1 cellular context compared by ENCODE assay signal in genomic region chr19:10403137-10404021, GRCh38.
TF ChIP-seq lines count a peak whose summit lies in the region.

CDC37 (minus strand) TSS chr19:10403542; CDS start chr19:10403479, 63 bp downstream.

TF ChIP-seq in HepG2, 621 proteins besides CTCF, POLR2A, EP300 and RAD21 (continued from another document):
- TF ChIP-seq ZNF746 (CRISPR knock-in tag; IDR thresholded peaks at IDR 0.05) (no peak), ATAD3A (CRISPR knock-in tag; IDR thresholded peaks at IDR 0.05) (no peak), MTA3 (CRISPR knock-in tag; IDR thresholded peaks at IDR 0.05) (no peak), SP4 (CRISPR knock-in tag; IDR thresholded peaks at IDR 0.05) (peak; percentile 89), ZNF230 (CRISPR knock-in tag; IDR thresholded peaks at IDR 0.05) (no peak), HOXA9 (CRISPR knock-in tag; IDR thresholded peaks at IDR 0.05; ENCODE audit: borderline replicate concordance) (no peak), ZNF318 (CRISPR knock-in tag; IDR thresholded peaks at IDR 0.05) (no peak), DMAP1 (CRISPR knock-in tag; IDR thresholded peaks at IDR 0.05) (no peak), SOX6 (IDR thresholded peaks at IDR 0.05) (no peak), SOX6 (CRISPR knock-in tag; IDR thresholded peaks at IDR 0.05) (no peak; the same call in 1 of the 2 replicates), ZNF3 (CRISPR knock-in tag; IDR thresholded peaks at IDR 0.05) (no peak), ONECUT2 (CRISPR knock-in tag; IDR thresholded peaks at IDR 0.05) (no peak), NFYB (CRISPR knock-in tag; IDR thresholded peaks at IDR 0.05) (no peak), MEIS2 (CRISPR knock-in tag; IDR thresholded peaks at IDR 0.05) (no peak), ZNF678 (CRISPR knock-in tag; IDR thresholded peaks at IDR 0.05) (no peak), ZNF441 (CRISPR knock-in tag; IDR thresholded peaks at IDR 0.05; ENCODE audit: borderline replicate concordance) (no peak), ARNT2 (CRISPR knock-in tag; IDR thresholded peaks at IDR 0.05; ENCODE audit: low read depth) (no peak), HCFC1 (IDR thresholded peaks at IDR 0.05; ENCODE audit: low read depth, low read length) (peak; percentile 59)
- TF ChIP-seq, protein P1, sequence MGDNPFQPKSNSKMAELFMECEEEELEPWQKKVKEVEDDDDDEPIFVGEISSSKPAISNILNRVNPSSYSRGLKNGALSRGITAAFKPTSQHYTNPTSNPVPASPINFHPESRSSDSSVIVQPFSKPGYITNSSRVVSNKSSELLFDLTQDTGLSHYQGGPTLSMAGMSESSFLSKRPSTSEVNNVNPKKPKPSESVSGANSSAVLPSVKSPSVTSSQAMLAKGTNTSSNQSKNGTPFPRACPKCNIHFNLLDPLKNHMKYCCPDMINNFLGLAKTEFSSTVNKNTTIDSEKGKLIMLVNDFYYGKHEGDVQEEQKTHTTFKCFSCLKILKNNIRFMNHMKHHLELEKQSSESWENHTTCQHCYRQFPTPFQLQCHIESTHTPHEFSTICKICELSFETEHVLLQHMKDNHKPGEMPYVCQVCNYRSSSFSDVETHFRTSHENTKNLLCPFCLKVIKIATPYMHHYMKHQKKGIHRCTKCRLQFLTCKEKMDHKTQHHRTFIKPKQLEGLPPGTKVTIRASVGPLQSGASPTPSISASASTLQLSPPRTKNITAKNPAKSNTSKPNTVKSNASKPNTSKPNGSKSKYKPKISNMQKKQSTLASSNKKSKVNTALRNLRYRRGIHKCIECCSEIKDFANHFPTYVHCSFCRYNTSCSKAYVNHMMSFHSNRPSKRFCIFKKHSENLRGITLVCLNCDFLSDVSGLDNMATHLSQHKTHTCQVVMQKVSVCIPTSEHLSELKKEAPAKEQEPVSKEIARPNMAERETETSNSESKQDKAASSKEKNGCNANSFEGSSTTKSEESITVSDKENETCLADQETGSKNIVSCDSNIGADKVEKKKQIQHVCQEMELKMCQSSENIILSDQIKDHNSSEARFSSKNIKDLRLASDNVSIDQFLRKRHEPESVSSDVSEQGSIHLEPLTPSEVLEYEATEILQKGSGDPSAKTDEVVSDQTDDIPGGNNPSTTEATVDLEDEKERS (CRISPR knock-in tag; IDR thresholded peaks at IDR 0.05) = no peak
TF ChIP-seq in HepG2: peak in this region for 182.
